In the genomic region with DNA sequence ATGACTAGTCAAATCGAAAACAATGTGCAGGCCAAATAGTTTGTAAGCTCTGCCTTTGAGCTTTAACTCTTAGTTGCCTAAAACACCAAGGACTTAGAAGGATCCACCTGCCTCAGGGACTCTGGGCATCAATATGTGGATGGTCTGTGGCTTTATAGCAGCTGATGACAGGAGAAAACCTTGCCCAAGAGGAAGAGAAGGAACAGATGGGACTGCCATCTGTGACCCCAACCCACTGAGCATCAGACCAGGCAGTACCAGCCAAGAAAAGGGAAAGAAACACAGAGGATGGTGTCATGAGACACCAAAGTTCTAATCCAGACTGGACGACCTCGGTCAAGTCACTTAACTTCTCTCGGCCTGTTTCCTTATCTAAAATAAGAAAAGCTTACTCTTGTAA, we compare ENCODE assay signal across 32 cellular contexts. TPM values are rescaled to one million over a fixed set of nuclear protein-coding genes. Genes with fewer than 3 reads are reported as not detected.
DNase-seq lines count a peak whose midpoint lies in the region; ATAC-seq, FAIRE-seq and TF ChIP-seq lines count a peak whose summit lies in the region.
"Had no signal": no experiment of that assay in that cellular context is flagged by ENCODE, and none has a peak within 500 bp of the region (broad histone marks: within the 10 kb centered on the region; RNA-seq: fewer than 3 reads in every experiment).

No MANE protein-coding gene starts in this region.

- H3K4me2 ChIP-seq in neural progenitor cell: no peak overlapping the region
- no peak overlapping the region for H3K4me2 ChIP-seq in GM23248 (ENCODE audit: unreplicated experiment)
- H3K4me2 ChIP-seq: SK-N-SH had no signal

- H3K79me2 ChIP-seq in neural progenitor cell (ENCODE audit: low read depth) (no peaks in the 10 kb centered on the region), GM23248 (ENCODE audit: insufficient read depth) (no peaks in the 10 kb centered on the region)

- peaks cover 25% of the 10 kb centered on the region for H3K36me3 ChIP-seq in left ventricle myocardium inferior
- H3K36me3 ChIP-seq in neural progenitor cell: no peaks in the 10 kb centered on the region
- H3K36me3 ChIP-seq in Caco-2 (ENCODE audit: control insufficient read depth, insufficient read depth, low read length): no peaks in the 10 kb centered on the region
- H3K36me3 ChIP-seq in GM23248 (ENCODE audit: low read depth): no peaks in the 10 kb centered on the region

- no peak for DNase-seq in left ventricle myocardium inferior
- no peak for DNase-seq in Right ventricle myocardium superior
- no peak for DNase-seq in neural progenitor cell (ENCODE audit: low spot score)
- DNase-seq in NCI-H748 (lab: John Stamatoyannopoulos, UW; ENCODE audit: unreplicated experiment): no peak
- DNase-seq in Caco-2: no peak
- no peak for DNase-seq in GM12892 (ENCODE audit: insufficient read length)
- DNase-seq in GM23248: no peak
- DNase-seq: activated effector memory CD4-positive, alpha-beta T cell treated with Interleukin-2 at 50 U/mL for 16 hours; activated T-cell treated with anti-CD3 and anti-CD28 coated beads for 4 hours; aorta; BE2C; DMS79; esophagus squamous epithelium; GF-D8; hippocampal formation; immature natural killer cell; naive thymus-derived CD8-positive, alpha-beta T cell; NCI-H1092; NCI-H187 treated with DMSO at 0.1 percent for 48 hours; NCI-H774; OCI-M1; retina; SK-N-SH; stimulated activated CD4-positive, alpha-beta T cell treated with anti-CD3 and anti-CD28 coated beads, Interleukin-12 subunit alpha, Interleukin-12 subunit beta, amount 100 ng/mL, for 4 hours; stimulated activated CD4-positive, alpha-beta T cell treated with anti-CD3 and anti-CD28 coated beads, Interleukin-4, amount 100 ng/mL, for 1 hour; T-helper 2 cell had no signal

- in situ Hi-C loops in GM23248 (cut with MboI): no loop called here

- H2AFZ ChIP-seq in neural progenitor cell (replicated peaks): no peak overlapping the region
- no peak overlapping the region for H2AFZ ChIP-seq in GM23248

- H3K4me1 Mint-ChIP-seq in brain: peaks cover 33% of the 10 kb centered on the region
- H3K4me1 Mint-ChIP-seq in neural progenitor cell: peaks cover 6% of the 10 kb centered on the region
- H3K4me1 Mint-ChIP-seq in Caco-2 (ENCODE audit: low read depth, unreplicated experiment): peaks cover 13% of the 10 kb centered on the region
- H3K4me1 Mint-ChIP-seq: immature natural killer cell had no signal

- intact Hi-C loops in left ventricle myocardium inferior (cut with micrococcal nuclease): no loop called here
- intact Hi-C loops in Right ventricle myocardium superior (cut with DNase I): no loop called here
- intact Hi-C loops in Caco-2 (cut with micrococcal nuclease; ENCODE audit: unreplicated experiment): no loop called here

- H3F3A ChIP-seq in neural progenitor cell (ENCODE audit: low read depth) (no peaks in the 10 kb centered on the region), GM23248 (ENCODE audit: insufficient read depth) (no peaks in the 10 kb centered on the region; the same call in 1 of the 2 replicates)

- H3K4me1 ChIP-seq in left ventricle myocardium inferior (peaks cover 25% of the 10 kb centered on the region), neural progenitor cell (no peaks in the 10 kb centered on the region), Caco-2 (peaks cover 8% of the 10 kb centered on the region), GM23248 (ENCODE audit: insufficient read depth) (no peaks in the 10 kb centered on the region)

- H3K27me3 Mint-ChIP-seq in brain: no peaks in the 10 kb centered on the region
- H3K27me3 Mint-ChIP-seq in neural progenitor cell (ENCODE audit: insufficient read depth, low read depth): peaks cover 2% of the 10 kb centered on the region
- no peaks in the 10 kb centered on the region for H3K27me3 Mint-ChIP-seq in Caco-2 (ENCODE audit: insufficient read depth, unreplicated experiment)
- H3K27me3 Mint-ChIP-seq: activated naive CD8-positive, alpha-beta T cell; dendritic cell treated with granulocyte-macrophage colony-stimulating factor and Interleukin-4, amounts not matched to agents 40 ng/mL and 50 ng/mL, for 4 days; naive thymus-derived CD8-positive, alpha-beta T cell had no signal

- no peak overlapping the region for H3K4me3 ChIP-seq in left ventricle myocardium inferior
- H3K4me3 ChIP-seq in neural progenitor cell: no peak overlapping the region
- no peak overlapping the region for H3K4me3 ChIP-seq in Caco-2 (ENCODE audit: low read depth, low read length)
- no peak overlapping the region for H3K4me3 ChIP-seq in GM23248
- H3K4me3 ChIP-seq: esophagus squamous epithelium had no signal

- peak overlapping the region; percentile 4 for H3K27ac ChIP-seq in left ventricle myocardium inferior (replicated peaks)
- H3K27ac ChIP-seq in neural progenitor cell: no peak overlapping the region
- no peak overlapping the region for H3K27ac ChIP-seq in GM23248

- H4K20me1 ChIP-seq in neural progenitor cell (ENCODE audit: low read depth) (no peaks in the 10 kb centered on the region), GM23248 (ENCODE audit: insufficient read depth) (no peaks in the 10 kb centered on the region)

- H3K27ac Mint-ChIP-seq in brain: peak overlapping the region in 3 of 5 experiments; percentile 19 to 79 (median 76)
- peak overlapping the region; percentile 51 for H3K27ac Mint-ChIP-seq in neural progenitor cell
- no peak overlapping the region for H3K27ac Mint-ChIP-seq in Caco-2 (ENCODE audit: unreplicated experiment)
- H3K27ac Mint-ChIP-seq: activated naive CD8-positive, alpha-beta T cell; dendritic cell treated with granulocyte-macrophage colony-stimulating factor and Interleukin-4, amounts not matched to agents 40 ng/mL and 50 ng/mL, for 4 days; immature natural killer cell had no signal

- H3K4me3 Mint-ChIP-seq in brain (no peak overlapping the region), neural progenitor cell (no peak overlapping the region), Caco-2 (ENCODE audit: unreplicated experiment) (no peak overlapping the region)
- H3K4me3 Mint-ChIP-seq: activated naive CD8-positive, alpha-beta T cell; dendritic cell treated with granulocyte-macrophage colony-stimulating factor and Interleukin-4, amounts not matched to agents 40 ng/mL and 50 ng/mL, for 4 days; immature natural killer cell; naive thymus-derived CD8-positive, alpha-beta T cell had no signal

- CTCF ChIA-PET in Caco-2 (lab: Charles Lee): interaction anchor here (1.5 kb wide), 1 partner anchor 62 kb away, joined by 4 read pairs; no protein-coding TSS in a partner anchor

- TF ChIP-seq CTCF in left ventricle myocardium inferior (IDR thresholded peaks at IDR 0.05; ENCODE audit: borderline replicate concordance) (no peak), brain (conservative IDR thresholded peaks at IDR 0.05) (no peak), neural progenitor cell (IDR thresholded peaks at IDR 0.05) (no peak), Caco-2 (IDR thresholded peaks at IDR 0.05; ENCODE audit: insufficient read depth in 1 of 2, low read depth in 1 of 2, low read length in 1 of 2, severe bottlenecking in 1 of 2, unreplicated experiment in 1 of 2) (no peak)

- H3K27me3 ChIP-seq in left ventricle myocardium inferior (ENCODE audit: low read depth) (no peaks in the 10 kb centered on the region), neural progenitor cell (no peaks in the 10 kb centered on the region), Caco-2 (replicated peaks; ENCODE audit: control insufficient read depth, insufficient read depth, low read length) (no peaks in the 10 kb centered on the region), GM23248 (replicated peaks; ENCODE audit: insufficient read depth) (no peaks in the 10 kb centered on the region)
- H3K27me3 ChIP-seq: BE2C, esophagus squamous epithelium had no signal

- no peak for FAIRE-seq in GM12892 (lab: Jason Lieb, UNC)
- FAIRE-seq: A204.1, frontal cortex, GM18507 had no signal

- 43 to 51% methylated on average over 4 of the region's 4 CpGs for WGBS in GM23248 (ENCODE audit: low coverage in 1 of 2, low lambda C conversion rate in 2 of 2, missing lambda C conversion rate in 2 of 2), 2 experiments

- H3K36me3 Mint-ChIP-seq in brain: peaks cover 37% of the 10 kb centered on the region
- H3K36me3 Mint-ChIP-seq in neural progenitor cell: peaks cover 12% of the 10 kb centered on the region
- no peaks in the 10 kb centered on the region for H3K36me3 Mint-ChIP-seq in Caco-2 (ENCODE audit: insufficient read depth, unreplicated experiment)

- no TSS peak for BruUV-seq in Caco-2 (replicated peaks; lab: Mats Ljungman, UMichigan)

- ATAC-seq in Right ventricle myocardium superior (ENCODE audit: poor library complexity): no peak
- ATAC-seq: naive thymus-derived CD8-positive, alpha-beta T cell had no signal

- TF ChIP-seq POLR2A in GM12892 (IDR thresholded peaks at IDR 0.05; ENCODE audit: low read depth, low read length): no peak

- H3K9me2 ChIP-seq in GM23248 (ENCODE audit: insufficient read depth): no peaks in the 10 kb centered on the region
- H3K9me2 ChIP-seq: SK-N-SH had no signal

- H3K9ac ChIP-seq in neural progenitor cell (no peak overlapping the region), GM23248 (no peak overlapping the region)
- H3K9ac ChIP-seq: SK-N-SH had no signal

- H3K9me3 ChIP-seq in left ventricle myocardium inferior (replicated peaks) (no peaks in the 10 kb centered on the region), neural progenitor cell (ENCODE audit: low read depth) (no peaks in the 10 kb centered on the region), Caco-2 (no peaks in the 10 kb centered on the region), GM23248 (ENCODE audit: low read depth) (no peaks in the 10 kb centered on the region)
- H3K9me3 ChIP-seq: BE2C, esophagus squamous epithelium, SK-N-SH had no signal

- POLR2A ChIA-PET in Caco-2 (lab: Charles Lee): no interaction called here

- H3K9me3 Mint-ChIP-seq in brain (no peaks in the 10 kb centered on the region), neural progenitor cell (no peaks in the 10 kb centered on the region), Caco-2 (ENCODE audit: unreplicated experiment) (no peaks in the 10 kb centered on the region)
- H3K9me3 Mint-ChIP-seq: dendritic cell treated with granulocyte-macrophage colony-stimulating factor and Interleukin-4, amounts not matched to agents 40 ng/mL and 50 ng/mL, for 4 days; immature natural killer cell; naive thymus-derived CD8-positive, alpha-beta T cell had no signal

RNA-seq across cellular contexts. Expression of gene TGFB3, which starts 12.7 kb away (rescaled TPM):
- total RNA-seq in left ventricle myocardium inferior (27.2 TPM), Right ventricle myocardium superior (20.7 TPM), neural progenitor cell (ENCODE audit: low replicate concordance) (0.12 TPM in 1 of 2 replicates, not detected in the other), Caco-2 (2022) (10.2 and 12.4 TPM in 2 replicates)
- polyA plus RNA-seq in brain (ENCODE audit: insufficient read depth, low read depth, low replicate concordance) (14.3 TPM), GM23248 (2016; fragmentation: Nextera tagmentation; extraction: Ambion mirVana) (3.7 and 4.0 TPM in 2 replicates)
- polyA plus RNA-seq in GM12892 (2012; ENCODE audit: missing spikeins): 0.89 TPM
- total RNA-seq in GM23248 (2014; rRNA removed; shearing (Covaris generic)): 3.2 and 3.9 TPM in 2 replicates

RNA-seq across cellular contexts. Expression of gene IFT43, which starts 16.4 kb away (rescaled TPM):
- 29.8 TPM for total RNA-seq in left ventricle myocardium inferior
- 25.1 TPM for total RNA-seq in Right ventricle myocardium superior
- polyA plus RNA-seq in brain (ENCODE audit: insufficient read depth, low read depth, low replicate concordance): 34.1 TPM
- total RNA-seq in neural progenitor cell (ENCODE audit: low replicate concordance): 34.9 and 36.8 TPM in 2 replicates
- 16.1 and 19.5 TPM in 2 replicates for total RNA-seq in Caco-2 (2022)
- 15.3 TPM for polyA plus RNA-seq in GM12892 (2012; ENCODE audit: missing spikeins)
- total RNA-seq in GM23248 (2014; rRNA removed; shearing (Covaris generic)): 40.5 and 41.4 TPM in 2 replicates
- 67.9 and 74.1 TPM in 2 replicates for polyA plus RNA-seq in GM23248 (2016; fragmentation: Nextera tagmentation; extraction: Ambion mirVana)
